ENCODE assay signal across 10 cellular contexts in the genomic region with DNA sequence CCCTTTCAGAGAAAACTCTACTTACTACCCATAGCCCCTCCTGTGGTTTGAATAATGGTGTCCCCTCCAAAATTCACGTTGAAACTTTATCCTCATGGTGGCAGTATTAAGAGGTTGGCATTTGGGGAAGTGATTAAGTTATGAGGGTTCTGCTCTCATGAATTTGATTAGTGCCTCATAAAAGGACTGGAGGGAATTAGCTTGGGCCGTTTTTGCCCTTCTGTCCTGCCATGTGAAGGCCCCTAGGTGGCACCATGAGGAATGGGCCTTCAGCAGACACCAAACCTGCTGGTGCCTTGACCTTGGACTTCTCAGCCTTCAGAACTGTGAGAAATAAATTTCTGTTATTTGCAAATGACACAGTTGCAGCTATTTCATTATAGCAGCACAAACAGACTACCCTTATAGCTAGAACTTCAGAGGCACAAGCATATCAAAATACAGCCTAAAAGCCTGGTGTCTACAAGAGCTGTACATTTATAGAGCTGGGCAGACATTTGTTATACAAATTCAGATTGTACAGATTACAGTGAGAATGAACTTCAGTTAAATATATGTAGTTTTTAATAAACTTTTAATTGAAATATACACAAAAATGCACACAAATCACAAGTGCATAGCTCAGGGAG. TPM values are rescaled to one million over a fixed set of nuclear protein-coding genes. Genes with fewer than 3 reads are reported as not detected.
DNase-seq lines count a peak whose midpoint lies in the region; ATAC-seq, FAIRE-seq and TF ChIP-seq lines count a peak whose summit lies in the region.
"Had no signal": no experiment of that assay in that cellular context is flagged by ENCODE, and none has a peak within 500 bp of the region (broad histone marks: within the 10 kb centered on the region; RNA-seq: fewer than 3 reads in every experiment).

No MANE protein-coding gene starts in this region.

- H3K18ac ChIP-seq in mesenchymal stem cell (ENCODE audit: low read depth in 1 of 2, low read length in 2 of 2), result no peak overlapping the region

- no peak overlapping the region for H2BK5ac ChIP-seq in mesenchymal stem cell (ENCODE audit: low read depth, low read length, poor library complexity, severe bottlenecking)

- DNase-seq in activated CD4-positive, alpha-beta T cell treated with anti-CD3 and anti-CD28 coated beads for 36 hours, result peak; percentile 28
- no peak for DNase-seq in activated CD4-positive, alpha-beta T cell treated with anti-CD3 and anti-CD28 coated beads for 4 hours
- DNase-seq in LoVo (ENCODE audit: low spot score), result peak; percentile 25
- peak; percentile 33 for DNase-seq in bronchial epithelial cell (ENCODE audit: low read depth)
- DNase-seq in osteocyte (ENCODE audit: extremely low spot score, unreplicated experiment), result no peak
- no peak for DNase-seq in aorta
- no peak for DNase-seq in mesenchymal stem cell
- DNase-seq: activated CD4-positive, alpha-beta T cell treated with anti-CD3 and anti-CD28 coated beads, Interleukin-2, amount 50 U/mL, for 4 hours had no signal

- no peak for ATAC-seq in activated CD4-positive, alpha-beta T cell treated with anti-CD3 and anti-CD28 coated beads for 36 hours
- ATAC-seq in aorta (ENCODE audit: low FRiP score) (no peak), GM18517 (IDR thresholded peaks at IDR 0.05; ENCODE audit: unreplicated experiment) (no peak)

- H3K4me3 Mint-ChIP-seq in activated CD4-positive, alpha-beta T cell treated with anti-CD3 and anti-CD28 coated beads for 36 hours, result no peak overlapping the region
- H3K4me3 Mint-ChIP-seq in osteocyte (ENCODE audit: unreplicated experiment), result no peak overlapping the region

- no peak overlapping the region for H3K27ac ChIP-seq in aorta (ENCODE audit: low read depth in 1 of 2, low read length in 2 of 2)
- no peak overlapping the region for H3K27ac ChIP-seq in mesenchymal stem cell (ENCODE audit: low read length, poor library complexity, severe bottlenecking)

- no peaks in the 10 kb centered on the region for H3K27me3 Mint-ChIP-seq in activated CD4-positive, alpha-beta T cell treated with anti-CD3 and anti-CD28 coated beads for 36 hours
- no peaks in the 10 kb centered on the region for H3K27me3 Mint-ChIP-seq in osteocyte (ENCODE audit: unreplicated experiment)

- H3K4me1 Mint-ChIP-seq in activated CD4-positive, alpha-beta T cell treated with anti-CD3 and anti-CD28 coated beads for 36 hours, result peaks cover 29% of the 10 kb centered on the region
- peaks cover 21% of the 10 kb centered on the region for H3K4me1 Mint-ChIP-seq in osteocyte (ENCODE audit: unreplicated experiment)

- peaks cover 10% of the 10 kb centered on the region for H3K79me1 ChIP-seq in mesenchymal stem cell (replicated peaks; ENCODE audit: low read length, poor library complexity, severe bottlenecking)

- H2AK5ac ChIP-seq in mesenchymal stem cell (ENCODE audit: low read length, severe bottlenecking), result no peak overlapping the region

- H3K4me3 ChIP-seq in bronchial epithelial cell (ENCODE audit: low read depth, low read length) (no peak overlapping the region), aorta (ENCODE audit: low read length in 2 of 2) (no peak overlapping the region), mesenchymal stem cell (ENCODE audit: insufficient read depth in 1 of 2, low read depth in 1 of 2, low read length in 2 of 2) (no peak overlapping the region)

- POLR2A ChIA-PET in activated CD4-positive, alpha-beta T cell treated with anti-CD3 and anti-CD28 coated beads for 36 hours (lab: Charles Lee), result no interaction called here

- no peak overlapping the region for H2AFZ ChIP-seq in mesenchymal stem cell (ENCODE audit: low read depth, low read length)

- no peak for FAIRE-seq in bronchial epithelial cell (lab: Jason Lieb, UNC)
- FAIRE-seq: G401.6 had no signal

- TF ChIP-seq CTCF in bronchial epithelial cell (IDR thresholded peaks at IDR 0.05; ENCODE audit: insufficient read depth, low read length, severe bottlenecking) (peak; percentile 57), osteocyte (IDR thresholded peaks at IDR 0.05) (peak; percentile 49)

- WGBS in aorta, 2 donors, result 31 to 40% methylated on average over 2 of the region's 2 CpGs
- WGBS in mesenchymal stem cell, result 29% methylated on average over 2 of the region's 2 CpGs

- no peak overlapping the region for H3K23ac ChIP-seq in mesenchymal stem cell (ENCODE audit: low read length in 2 of 2)

- H2BK12ac ChIP-seq in mesenchymal stem cell (ENCODE audit: low read length in 2 of 2), result no peak overlapping the region

- no peak overlapping the region for H3K4ac ChIP-seq in mesenchymal stem cell (ENCODE audit: low read depth in 1 of 2, low read length in 2 of 2)

- H3K36me3 ChIP-seq in bronchial epithelial cell (ENCODE audit: control insufficient read depth, insufficient read depth, low read length) (no peaks in the 10 kb centered on the region), aorta (ENCODE audit: control insufficient read depth in 1 of 2, insufficient read depth in 2 of 2, low read length in 1 of 2) (no peaks in the 10 kb centered on the region), mesenchymal stem cell (ENCODE audit: control insufficient read depth in 1 of 2, insufficient read depth in 2 of 2, low read depth in 1 of 2, low read length in 2 of 2) (peaks cover 0 to 4% of the 10 kb centered on the region in 2 experiments)

- H3K36me3 Mint-ChIP-seq in activated CD4-positive, alpha-beta T cell treated with anti-CD3 and anti-CD28 coated beads for 36 hours (ENCODE audit: low read depth), result peaks cover 5% of the 10 kb centered on the region
- H3K36me3 Mint-ChIP-seq in osteocyte (ENCODE audit: unreplicated experiment), result peaks cover 3% of the 10 kb centered on the region

- H4K8ac ChIP-seq in mesenchymal stem cell (ENCODE audit: low read length), result no peak overlapping the region

- no peaks in the 10 kb centered on the region for H3K9me3 Mint-ChIP-seq in activated CD4-positive, alpha-beta T cell treated with anti-CD3 and anti-CD28 coated beads for 36 hours (ENCODE audit: low read depth)
- H3K9me3 Mint-ChIP-seq in osteocyte (ENCODE audit: unreplicated experiment), result peaks cover 5% of the 10 kb centered on the region

- H3K9me3 ChIP-seq in aorta (ENCODE audit: control insufficient read depth, low read length) (no peaks in the 10 kb centered on the region), mesenchymal stem cell (ENCODE audit: control insufficient read depth, low read length) (no peaks in the 10 kb centered on the region)

- H3K4me1 ChIP-seq in aorta (ENCODE audit: control insufficient read depth in 1 of 2, insufficient read depth in 2 of 2, low read length in 2 of 2) (no peaks in the 10 kb centered on the region), mesenchymal stem cell (ENCODE audit: control insufficient read depth, insufficient read depth, low read depth, low read length) (peaks cover 2% of the 10 kb centered on the region)

- CTCF ChIA-PET in activated CD4-positive, alpha-beta T cell treated with anti-CD3 and anti-CD28 coated beads for 36 hours (lab: Charles Lee), result interaction anchor here (0.6 to 3.9 kb wide), 12 partner anchors 8 to 163 kb away, joined by 3 to 16 read pairs (median 4); no protein-coding TSS in a partner anchor

- no peak overlapping the region for H2BK15ac ChIP-seq in mesenchymal stem cell (ENCODE audit: low read depth, poor library complexity, severe bottlenecking)

- H2BK120ac ChIP-seq in mesenchymal stem cell (ENCODE audit: low read depth, low read length), result no peak overlapping the region

- H3K9ac ChIP-seq in mesenchymal stem cell (ENCODE audit: low read length), result no peak overlapping the region

- no peak overlapping the region for H4K91ac ChIP-seq in mesenchymal stem cell (ENCODE audit: low read length)

- H3K27me3 ChIP-seq in bronchial epithelial cell (ENCODE audit: control insufficient read depth, insufficient read depth, low read length), result no peaks in the 10 kb centered on the region
- no peaks in the 10 kb centered on the region for H3K27me3 ChIP-seq in aorta (ENCODE audit: control insufficient read depth in 1 of 2, insufficient read depth in 2 of 2, low read length in 1 of 2)
- no peaks in the 10 kb centered on the region for H3K27me3 ChIP-seq in mesenchymal stem cell (ENCODE audit: control insufficient read depth in 1 of 2, insufficient read depth in 1 of 2, low read length in 2 of 2)

- H3K4me2 ChIP-seq in mesenchymal stem cell (ENCODE audit: low read length, poor library complexity, severe bottlenecking), result no peak overlapping the region

- intact Hi-C loops in activated CD4-positive, alpha-beta T cell treated with anti-CD3 and anti-CD28 coated beads for 36 hours (cut with DNase I, micrococcal nuclease), result no loop called here
- intact Hi-C loops in aorta (cut with DNase I), result loop anchor here (10.0 kb wide), 2 partner anchors 52 to 62 kb away; no protein-coding TSS in a partner anchor

- no peak overlapping the region for H3K14ac ChIP-seq in mesenchymal stem cell (ENCODE audit: low read length in 2 of 2)

- H3K27ac Mint-ChIP-seq in activated CD4-positive, alpha-beta T cell treated with anti-CD3 and anti-CD28 coated beads for 36 hours, result no peak overlapping the region
- H3K27ac Mint-ChIP-seq in osteocyte (ENCODE audit: unreplicated experiment), result no peak overlapping the region

RNA-seq across cellular contexts. Expression of a gene that starts 2.6 kb away (rescaled TPM):
- 10 to 100 TPM; 60.6 to 72.9 TPM for total RNA-seq in activated CD4-positive, alpha-beta T cell treated with anti-CD3 and anti-CD28 coated beads for 36 hours
- total RNA-seq in bronchial epithelial cell, result 47.9 and 50.1 TPM in 2 replicates
- 27.1 and 28.6 TPM in 2 replicates for total RNA-seq in osteocyte
- total RNA-seq in aorta, result 10 to 100 TPM; 37.2 to 52.9 TPM
- 10 to 100 TPM; 26.6 to 37.7 TPM for polyA plus RNA-seq in aorta
- 18.4 TPM for polyA plus RNA-seq in mesenchymal stem cell (2013, experiment 1 of 2)
- 16.9 TPM for polyA plus RNA-seq in mesenchymal stem cell (2013, experiment 2 of 2)

Comparison
In these comparisons a context has a peak if more than half of its experiments do, and no peak if none do; other contexts are left out.
1. DNase-seq: peak in activated CD4-positive, alpha-beta T cell treated with anti-CD3 and anti-CD28 coated beads for 36 hours (single experiment), LoVo (single experiment) and bronchial epithelial cell (single experiment); none in activated CD4-positive, alpha-beta T cell treated with anti-CD3 and anti-CD28 coated beads for 4 hours (0 of 2), osteocyte (single experiment), aorta (0 of 2) and mesenchymal stem cell (single experiment).
2. intact Hi-C loops: an anchor here in aorta (10.0 kb wide); none called in activated CD4-positive, alpha-beta T cell treated with anti-CD3 and anti-CD28 coated beads for 36 hours.